19 cellular contexts compared by ENCODE assay signal in the genomic region with DNA sequence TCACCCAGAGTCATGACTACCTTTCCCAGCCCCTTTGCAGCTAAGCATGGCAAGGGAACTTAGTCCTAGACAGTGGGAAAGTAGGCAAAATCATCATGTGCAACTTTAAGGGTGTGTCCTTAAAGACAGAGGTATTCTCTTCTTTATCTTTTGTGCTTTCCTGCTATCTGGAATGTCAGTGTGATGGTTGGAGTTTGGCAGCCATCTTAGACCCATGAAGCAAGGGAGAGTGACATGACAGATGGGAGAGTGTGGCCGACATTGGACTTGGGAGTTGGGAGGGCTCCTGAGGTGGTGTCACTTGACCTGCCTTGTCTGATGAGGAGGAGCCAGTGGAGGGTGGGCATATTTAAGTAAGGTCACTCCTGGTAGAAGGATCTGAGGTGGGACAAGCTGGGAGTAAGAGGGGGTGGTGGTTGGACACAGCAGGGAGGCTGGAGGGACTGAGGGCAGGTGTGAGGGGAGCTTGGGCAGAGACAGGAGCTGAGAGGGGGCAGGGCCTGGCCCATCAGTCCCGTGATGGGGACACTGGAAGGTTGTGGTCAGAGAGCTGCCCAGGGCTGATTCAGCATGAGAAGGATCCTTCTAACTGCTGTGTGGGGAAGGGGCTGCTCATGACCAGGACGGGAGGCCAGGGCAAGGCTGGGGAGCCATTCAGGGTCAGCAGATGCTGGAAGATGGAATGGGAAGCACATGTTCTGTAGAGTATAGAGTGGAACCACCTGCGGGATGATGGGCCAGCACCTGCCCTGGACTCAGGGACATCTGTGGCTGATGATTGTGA. TPM values are rescaled to one million over a fixed set of nuclear protein-coding genes. Genes with fewer than 3 reads are reported as not detected.
A peak's percentile ranks its signal among the peaks of the same experiment; 100 is the strongest.
DNase-seq lines count a peak whose midpoint lies in the region; ATAC-seq, FAIRE-seq and TF ChIP-seq lines count a peak whose summit lies in the region.
"Had no signal": no experiment of that assay in that cellular context is flagged by ENCODE, and none has a peak within 500 bp of the region (broad histone marks: within the 10 kb centered on the region; RNA-seq: fewer than 3 reads in every experiment).

No MANE protein-coding gene starts in this region.

- H3K27ac ChIP-seq in HepG2 (ENCODE audit: extremely low read length, insufficient read depth, low read length) (no peak overlapping the region), right lobe of liver (no peak overlapping the region), trophoblast cell (ENCODE audit: low read depth, low read length) (no peak overlapping the region), vagina (no peak overlapping the region)
- H3K27ac ChIP-seq: SJCRH30 had no signal

- TF ChIP-seq EP300 in HepG2 (IDR thresholded peaks at IDR 0.05; ENCODE audit: low read depth in 2 of 2, low read length in 2 of 2) = no peak
- no peak for TF ChIP-seq EP300 in HepG2 (CRISPR knock-in tag; IDR thresholded peaks at IDR 0.05; ENCODE audit: borderline replicate concordance)

- BruUV-seq in HepG2 (replicated peaks; lab: Mats Ljungman, UMichigan) = no TSS peak

- H3K79me2 ChIP-seq in HepG2 (ENCODE audit: insufficient read depth, low read length) (no peaks in the 10 kb centered on the region), trophoblast cell (ENCODE audit: control insufficient read depth, insufficient read depth, low read length, poor library complexity) (no peaks in the 10 kb centered on the region)

- WGBS in HepG2 (ENCODE audit: low lambda C conversion rate) = under 1% methylated on average over 4 of the region's 4 CpGs
- WGBS in right lobe of liver (ENCODE audit: insufficient coverage, low coverage, low lambda C conversion rate, missing lambda C conversion rate) = 56% methylated on average over 2 of the region's 4 CpGs
- no CpG with 5 or more reads among the region's 4 CpGs for WGBS in trophoblast cell (ENCODE audit: extremely low coverage, insufficient coverage, insufficient read length)

- TF ChIP-seq POLR2A in HepG2 (IDR thresholded peaks at IDR 0.05; ENCODE audit: insufficient read depth in 1 of 2, low read depth in 2 of 2, low read length in 2 of 2) (no peak), right lobe of liver (IDR thresholded peaks at IDR 0.05) (no peak), vagina (IDR thresholded peaks at IDR 0.05) (no peak)

- no peak; the same call in 2 of the 3 replicates for ATAC-seq in HepG2
- no peak for ATAC-seq in right lobe of liver
- no peak for ATAC-seq in GM21723 (IDR thresholded peaks at IDR 0.05; ENCODE audit: unreplicated experiment)

- no peak overlapping the region for H3K23ac ChIP-seq in trophoblast cell (ENCODE audit: low read length)

- intact Hi-C loops in HepG2 (cut with micrococcal nuclease; ENCODE audit: unreplicated experiment) = no loop called here
- intact Hi-C loops in right lobe of liver (cut with DNase I) = no loop called here
- intact Hi-C loops in vagina (cut with DNase I) = no loop called here

- DNase-seq in HepG2 (ENCODE audit: low spot score) (no peak), right lobe of liver (no peak), bronchial epithelial cell (ENCODE audit: low read depth) (no peak), trophoblast cell (no peak), vagina (ENCODE audit: extremely low spot score in 2 of 2) (no peak), NCI-H446 (lab: John Stamatoyannopoulos, UW) (no peak)
- DNase-seq: CD4-positive, alpha-beta T cell; DMS153; GDM1; H9; NCI-H1092 treated with DMSO at 0.1 percent for 48 hours; NCI-H2081; NCI-H510A treated with DMSO at 0.1 percent for 48 hours; NCI-H82; OCI-M1; RPMI8226; SJCRH30 had no signal

- no peaks in the 10 kb centered on the region for H3K9me3 ChIP-seq in HepG2 (ENCODE audit: low read length)
- no peaks in the 10 kb centered on the region for H3K9me3 ChIP-seq in right lobe of liver
- peaks cover 7% of the 10 kb centered on the region for H3K9me3 ChIP-seq in trophoblast cell (ENCODE audit: insufficient read depth, low read depth, low read length)
- H3K9me3 ChIP-seq in vagina = no peaks in the 10 kb centered on the region

- FAIRE-seq in HepG2 (lab: Jason Lieb, UNC) (no peak), bronchial epithelial cell (lab: Jason Lieb, UNC) (peak; percentile 50)
- FAIRE-seq: A204.1 had no signal

- no peaks in the 10 kb centered on the region for H3K79me1 ChIP-seq in trophoblast cell (ENCODE audit: low read length)

- H3K27me3 ChIP-seq in HepG2 (ENCODE audit: control insufficient read depth in 1 of 2, insufficient read depth in 2 of 2, low read length in 2 of 2) (peaks cover 7 to 56% of the 10 kb centered on the region in 2 experiments; a peak in 3 of 5 replicates), right lobe of liver (no peaks in the 10 kb centered on the region), bronchial epithelial cell (ENCODE audit: control insufficient read depth, insufficient read depth, low read length) (no peaks in the 10 kb centered on the region), trophoblast cell (ENCODE audit: insufficient read depth, low read length) (no peaks in the 10 kb centered on the region), vagina (no peaks in the 10 kb centered on the region)

- no peak overlapping the region for H2AFZ ChIP-seq in HepG2 (ENCODE audit: low read length)
- H2AFZ ChIP-seq in trophoblast cell (ENCODE audit: insufficient read depth, low read length, poor library complexity) = no peak overlapping the region

- peak overlapping the region; percentile 15 for H2AK5ac ChIP-seq in trophoblast cell (ENCODE audit: low read length)

- H4K12ac ChIP-seq in trophoblast cell (ENCODE audit: low read depth, low read length) = no peak overlapping the region

- H4K91ac ChIP-seq in trophoblast cell (ENCODE audit: low read depth, low read length) = no peak overlapping the region

- TF ChIP-seq RAD21 in HepG2 (CRISPR knock-in tag; IDR thresholded peaks at IDR 0.05) = no peak

- H3K4me1 ChIP-seq in HepG2 (ENCODE audit: insufficient read depth, low read length) = no peaks in the 10 kb centered on the region
- no peaks in the 10 kb centered on the region for H3K4me1 ChIP-seq in right lobe of liver
- H3K4me1 ChIP-seq in trophoblast cell (ENCODE audit: control insufficient read depth in 1 of 2, insufficient read depth in 2 of 2, low read length in 2 of 2) = peaks cover 0 to 2% of the 10 kb centered on the region in 2 experiments
- H3K4me1 ChIP-seq in vagina = peaks cover 7% of the 10 kb centered on the region

- in situ Hi-C loops in HepG2 (cut with HindIII; ENCODE audit: extremely low pct_ligation_motif_present, low pct_unique_long_range_greater_than_20kb) = no loop called here

- POLR2A ChIA-PET in HepG2 (lab: Yijun Ruan, JAX) = no interaction called here

- H4K8ac ChIP-seq in trophoblast cell (ENCODE audit: low read depth, low read length) = no peak overlapping the region

- H3K4me3 ChIP-seq in HepG2 (replicated peaks in 1 of 3; ENCODE audit: insufficient read depth in 1 of 3, low read depth in 2 of 3, low read length in 3 of 3) = no peak overlapping the region
- H3K4me3 ChIP-seq in right lobe of liver = no peak overlapping the region
- no peak overlapping the region for H3K4me3 ChIP-seq in bronchial epithelial cell (ENCODE audit: low read depth, low read length)
- no peak overlapping the region for H3K4me3 ChIP-seq in trophoblast cell (ENCODE audit: low read depth, low read length)
- no peak overlapping the region for H3K4me3 ChIP-seq in vagina
- H3K4me3 ChIP-seq: SJCRH30 had no signal

- H3K9ac ChIP-seq in HepG2 (ENCODE audit: insufficient read depth, low read depth, low read length) = no peak overlapping the region
- no peak overlapping the region for H3K9ac ChIP-seq in trophoblast cell (ENCODE audit: low read length)

- H3K4me2 ChIP-seq in HepG2 (ENCODE audit: low read depth, low read length) (no peak overlapping the region), trophoblast cell (ENCODE audit: low read length) (no peak overlapping the region)

- CTCF ChIA-PET in HepG2 (lab: Yijun Ruan, JAX; ENCODE audit: low intra/inter-chr PET ratio, low total read pairs) = no interaction called here

- no peak overlapping the region for H2BK120ac ChIP-seq in trophoblast cell (ENCODE audit: insufficient read depth, low read length, poor library complexity)

- no peaks in the 10 kb centered on the region for H3K36me3 ChIP-seq in HepG2 (replicated peaks in 1 of 2; ENCODE audit: control insufficient read depth in 1 of 2, insufficient read depth in 2 of 2, low read length in 2 of 2)
- no peaks in the 10 kb centered on the region for H3K36me3 ChIP-seq in right lobe of liver
- H3K36me3 ChIP-seq in bronchial epithelial cell (ENCODE audit: control insufficient read depth, insufficient read depth, low read length) = no peaks in the 10 kb centered on the region
- H3K36me3 ChIP-seq in trophoblast cell (ENCODE audit: control insufficient read depth in 1 of 2, insufficient read depth in 2 of 2, low read length in 2 of 2) = no peaks in the 10 kb centered on the region
- H3K36me3 ChIP-seq in vagina = no peaks in the 10 kb centered on the region
- H3K36me3 ChIP-seq: SJCRH30 had no signal

- no peak overlapping the region for H3K14ac ChIP-seq in trophoblast cell (ENCODE audit: low read length)

- no peak overlapping the region for H3K4ac ChIP-seq in trophoblast cell (ENCODE audit: low read depth, low read length)

- H2BK12ac ChIP-seq in trophoblast cell (ENCODE audit: low read length) = no peak overlapping the region

- TF ChIP-seq CTCF in HepG2 (CRISPR knock-in tag; IDR thresholded peaks at IDR 0.05) = no peak
- no peak for TF ChIP-seq CTCF in right lobe of liver (IDR thresholded peaks at IDR 0.05)
- no peak for TF ChIP-seq CTCF in bronchial epithelial cell (IDR thresholded peaks at IDR 0.05; ENCODE audit: insufficient read depth, low read length, severe bottlenecking)
- no peak for TF ChIP-seq CTCF in vagina (IDR thresholded peaks at IDR 0.05)

- H3K18ac ChIP-seq in trophoblast cell (ENCODE audit: low read length) = no peak overlapping the region

- no peak overlapping the region for H2BK5ac ChIP-seq in trophoblast cell (ENCODE audit: low read depth, low read length, poor library complexity)

- no peaks in the 10 kb centered on the region for H4K20me1 ChIP-seq in HepG2 (ENCODE audit: insufficient read depth, low read length)

RNA-seq across cellular contexts. Expression of a gene that starts 29.5 kb away (rescaled TPM):
- 29.1 and 50.9 TPM in 2 replicates for total RNA-seq in HepG2 (2016; rRNA removed; fragmentation: Illumina TruSeq; extraction: Trizol)
- total RNA-seq in HepG2 (2016; cell fraction: cytosol; rRNA removed; fragmentation: Illumina TruSeq; extraction: Trizol; ENCODE audit: low read depth) = 7.4 and 9.2 TPM in 2 replicates
- 22.2 and 47.3 TPM in 2 replicates for total RNA-seq in HepG2 (2016; cell fraction: insoluble cytoplasmic fraction; rRNA removed; fragmentation: Illumina TruSeq; extraction: Trizol)
- total RNA-seq in HepG2 (2016; cell fraction: membrane; rRNA removed; fragmentation: Illumina TruSeq; extraction: Trizol) = 23.9 and 29.0 TPM in 2 replicates
- 55.3 and 65.2 TPM in 2 replicates for total RNA-seq in HepG2 (2016; cell fraction: nucleus; rRNA removed; fragmentation: Illumina TruSeq; extraction: Trizol)
- polyA plus RNA-seq in HepG2 (2011; rRNA removed) = 7.2 and 9.3 TPM in 2 replicates
- 9.3 and 12.6 TPM in 2 replicates for polyA plus RNA-seq in HepG2 (2011; cell fraction: cytosol; rRNA removed)
- polyA plus RNA-seq in HepG2 (2011; cell fraction: nucleus; rRNA removed) = 21.3 and 25.5 TPM in 2 replicates
- 5.1 and 11.0 TPM in 2 replicates for polyA plus RNA-seq in HepG2 (2012)
- polyA plus RNA-seq in HepG2 (2016; cell fraction: cytosol; fragmentation: Illumina TruSeq; extraction: Trizol; ENCODE audit: low read depth) = 10.7 and 10.8 TPM in 2 replicates
- polyA plus RNA-seq in HepG2 (2016; cell fraction: insoluble cytoplasmic fraction; fragmentation: Illumina TruSeq; extraction: Trizol; ENCODE audit: low read depth) = 33.7 and 34.1 TPM in 2 replicates
- polyA plus RNA-seq in HepG2 (2016; cell fraction: membrane; fragmentation: Illumina TruSeq; extraction: Trizol; ENCODE audit: low read depth) = 22.4 and 24.8 TPM in 2 replicates
- 96.6 and 101 TPM in 2 replicates for polyA plus RNA-seq in HepG2 (2016; cell fraction: nucleus; fragmentation: Illumina TruSeq; extraction: Trizol; ENCODE audit: insufficient read depth, low read depth)
- polyA minus RNA-seq in HepG2 (2011; rRNA and poly(A)+ RNA removed; ENCODE audit: low replicate concordance) = 51.1 TPM in 1 of 2 replicates, not detected in the other
- 16.7 and 17.7 TPM in 2 replicates for polyA minus RNA-seq in HepG2 (2011; cell fraction: cytosol; rRNA and poly(A)+ RNA removed)
- 11.1 and 13.5 TPM in 2 replicates for polyA minus RNA-seq in HepG2 (2011; cell fraction: nucleus; rRNA and poly(A)+ RNA removed)
- total RNA-seq in right lobe of liver = 10 to 100 TPM in 5 of 6 experiments, 1 to 10 TPM in 1; 6.1 to 92.0 (median 48.3) TPM
- total RNA-seq in bronchial epithelial cell = 25.3 and 31.6 TPM in 2 replicates
- polyA plus RNA-seq in trophoblast cell (2013) = 50.7 and 52.8 TPM in 2 replicates
- total RNA-seq in vagina = 157 TPM
